Comparison of ENCODE assay signal across 8 cellular contexts in the genomic region with DNA sequence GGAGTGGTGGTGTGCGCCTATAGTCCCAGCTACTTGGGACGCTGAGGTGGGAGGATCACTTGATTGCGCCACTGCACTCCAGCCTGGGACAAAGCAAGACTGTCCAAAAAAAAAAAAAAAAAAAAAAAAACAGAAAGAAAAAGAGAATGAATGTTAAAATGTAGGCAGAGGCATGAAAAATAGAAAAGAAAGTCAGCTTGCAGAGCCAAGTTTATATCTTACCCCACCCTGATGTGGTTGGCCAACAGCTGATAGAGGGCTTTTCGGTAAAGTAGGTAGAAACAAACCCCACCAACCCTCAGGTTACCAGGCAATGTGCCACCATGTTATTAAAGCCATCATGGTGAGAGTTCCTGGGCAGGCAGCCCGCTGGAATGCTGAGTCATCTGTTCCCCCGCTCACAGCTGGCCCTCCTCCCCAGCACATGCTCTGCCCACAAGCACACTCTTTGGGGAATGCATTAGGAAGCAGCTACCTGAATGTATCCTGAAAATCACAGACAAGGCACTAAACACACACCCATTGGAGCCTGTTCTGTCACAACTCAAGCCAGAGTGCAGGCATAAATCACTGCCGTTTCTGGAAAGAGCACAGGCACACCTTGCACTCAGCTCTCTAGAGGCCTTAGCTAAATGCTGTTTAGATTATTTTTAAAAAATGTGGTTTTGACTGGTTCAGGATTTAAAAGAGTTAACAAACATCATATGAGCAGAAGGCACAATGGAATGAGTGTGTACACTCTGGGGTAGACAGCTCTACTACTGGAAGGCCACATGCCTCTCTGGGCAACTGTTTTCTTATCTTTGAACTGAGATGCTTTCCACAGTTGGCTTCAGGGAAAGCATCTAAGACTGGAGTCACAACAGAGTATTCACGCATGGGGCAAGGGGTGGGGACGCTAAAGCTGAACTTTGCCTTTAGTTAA.
A peak's percentile ranks its signal among the peaks of the same experiment; 100 is the strongest.
DNase-seq lines count a peak whose midpoint lies in the region; ATAC-seq and TF ChIP-seq lines count a peak whose summit lies in the region.

No MANE protein-coding gene starts in this region.

- peak overlapping the region in 1 of 2 donors; percentile 33 for H3K4me3 ChIP-seq in ascending aorta

- H3K36me3 Mint-ChIP-seq in activated naive CD4-positive, alpha-beta T cell treated with anti-CD3 and anti-CD28 coated beads, Interleukin-2, amount 10 ng/mL, durations not matched to agents 7 days and 5 days: no peaks in the 10 kb centered on the region

- no peaks in the 10 kb centered on the region for H3K9me3 ChIP-seq in ascending aorta

- no peaks in the 10 kb centered on the region for H3K27me3 Mint-ChIP-seq in activated naive CD4-positive, alpha-beta T cell treated with anti-CD3 and anti-CD28 coated beads, Interleukin-2, amount 10 ng/mL, durations not matched to agents 7 days and 5 days

- intact Hi-C loops in ascending aorta (cut with DNase I): loop anchor here (1.0 to 10.0 kb wide), 4 partner anchors 15 to 587 kb away; no protein-coding TSS in a partner anchor
- intact Hi-C loops in left ventricle myocardium superior (cut with micrococcal nuclease): no loop called here

- peaks cover 5% of the 10 kb centered on the region for H3K4me1 Mint-ChIP-seq in activated naive CD4-positive, alpha-beta T cell treated with anti-CD3 and anti-CD28 coated beads, Interleukin-2, amount 10 ng/mL, durations not matched to agents 7 days and 5 days

- peak overlapping the region; percentile 77 to 84 for H3K27ac ChIP-seq in ascending aorta

- H3K27me3 ChIP-seq in ascending aorta: no peaks in the 10 kb centered on the region

- H3K9me3 Mint-ChIP-seq in activated naive CD4-positive, alpha-beta T cell treated with anti-CD3 and anti-CD28 coated beads, Interleukin-2, amount 10 ng/mL, durations not matched to agents 7 days and 5 days: no peaks in the 10 kb centered on the region

- no peak overlapping the region for H3K4me3 Mint-ChIP-seq in activated naive CD4-positive, alpha-beta T cell treated with anti-CD3 and anti-CD28 coated beads, Interleukin-2, amount 10 ng/mL, durations not matched to agents 7 days and 5 days

- DNase-seq in GM04504 (ENCODE audit: low read depth) (peak; percentile 90), NCI-H2029 treated with DMSO at 0.1 percent for 48 hours (lab: John Stamatoyannopoulos, UW) (peak; percentile 94), ascending aorta (ENCODE audit: low spot score in 2 of 2) (peak; percentile 66 to 93), left ventricle myocardium superior (peak; percentile 92), putamen (ENCODE audit: low spot score) (peak; percentile 71), OCI-M2 (lab: John Stamatoyannopoulos, UW; ENCODE audit: unreplicated experiment) (no peak)
- no peak for DNase-seq in activated naive CD4-positive, alpha-beta T cell treated with anti-CD3 and anti-CD28 coated beads, Interleukin-2, amount 10 ng/mL, durations not matched to agents 7 days and 5 days

- ATAC-seq in left ventricle myocardium superior (peak; percentile 94), GM21737 (IDR thresholded peaks at IDR 0.05; ENCODE audit: unreplicated experiment) (no peak)

- no peaks in the 10 kb centered on the region for H3K36me3 ChIP-seq in ascending aorta

- CTCF ChIA-PET in activated naive CD4-positive, alpha-beta T cell treated with anti-CD3 and anti-CD28 coated beads, Interleukin-2, amount 10 ng/mL, durations not matched to agents 7 days and 5 days (lab: Charles Lee): interaction anchor here (0.6 kb wide), 1 partner anchor 210 kb away, joined by 3 read pairs; no protein-coding TSS in a partner anchor

- H3K27ac Mint-ChIP-seq in activated naive CD4-positive, alpha-beta T cell treated with anti-CD3 and anti-CD28 coated beads, Interleukin-2, amount 10 ng/mL, durations not matched to agents 7 days and 5 days: no peak overlapping the region

- TF ChIP-seq CTCF in ascending aorta (IDR thresholded peaks at IDR 0.05): no peak

- peaks cover 10 to 25% of the 10 kb centered on the region in 2 donors for H3K4me1 ChIP-seq in ascending aorta

Comparison
In these comparisons a context has a peak if more than half of its experiments do, and no peak if none do; other contexts are left out.
1. DNase-seq: peak in GM04504 (single experiment), NCI-H2029 treated with DMSO at 0.1 percent for 48 hours (single experiment), ascending aorta (2 of 2), left ventricle myocardium superior (single experiment) and putamen (single experiment); none in activated naive CD4-positive, alpha-beta T cell treated with anti-CD3 and anti-CD28 coated beads, Interleukin-2, amount 10 ng/mL, durations not matched to agents 7 days and 5 days (single experiment) and OCI-M2 (single experiment).